In the genomic region with DNA sequence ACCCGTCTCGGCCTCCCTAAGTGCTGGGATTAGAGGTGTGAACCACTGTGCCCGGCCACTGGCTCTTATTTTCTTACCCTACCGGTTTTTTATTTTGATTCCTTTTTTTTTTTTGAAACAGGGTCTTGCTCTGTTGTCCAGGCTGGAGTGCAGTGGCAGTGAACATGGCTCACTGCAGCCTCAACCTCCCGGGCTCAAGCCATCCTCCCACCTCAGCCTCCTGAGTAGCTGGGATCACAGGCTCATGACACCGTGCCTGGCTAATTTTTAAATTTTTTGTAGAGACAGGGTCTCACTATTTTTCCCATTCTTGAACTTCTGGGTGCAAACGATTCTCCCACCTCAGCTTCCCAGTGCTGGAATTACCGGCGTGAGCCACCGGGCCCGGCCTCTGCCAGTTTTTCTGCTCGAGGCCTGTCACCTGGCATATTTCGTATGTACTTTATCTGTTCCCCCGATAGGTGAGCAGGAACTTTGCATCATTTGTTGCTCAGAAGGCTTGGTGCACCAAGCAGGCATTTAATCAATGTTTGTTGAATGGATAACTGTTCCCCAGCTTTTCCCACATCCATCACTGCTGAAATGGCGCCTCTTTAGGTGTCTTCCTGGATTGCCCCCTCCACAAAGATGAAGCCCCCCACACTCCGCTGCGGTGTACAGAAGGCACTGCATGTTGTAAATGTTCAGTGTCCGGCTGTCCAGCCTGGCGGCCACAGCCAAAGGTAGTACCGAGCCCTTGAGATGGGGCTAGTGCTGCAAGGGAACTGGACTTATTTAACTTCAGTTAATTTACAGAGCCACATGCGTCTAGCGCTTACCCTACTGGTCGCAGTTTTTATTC, we compare ENCODE assay signal across 8 cellular contexts. TPM values are rescaled to one million over a fixed set of nuclear protein-coding genes. Genes with fewer than 3 reads are reported as not detected.
DNase-seq lines count a peak whose midpoint lies in the region; ATAC-seq and TF ChIP-seq lines count a peak whose summit lies in the region.

No MANE protein-coding gene starts in this region.

- TF ChIP-seq EP300 in suprapubic skin (IDR thresholded peaks at IDR 0.05) = no peak

- peaks cover 25% of the 10 kb centered on the region for H3K4me1 ChIP-seq in suprapubic skin

- H3K27ac ChIP-seq in angular gyrus (ENCODE audit: low read depth, low read length) (peak overlapping the region; percentile 62), suprapubic skin (peak overlapping the region; percentile 88)

- H3K27me3 Mint-ChIP-seq in T-helper 2 cell treated with Interferon-gamma antibody and Interleukin-4, amounts not matched to agents 5 μg/mL and 100 μg/mL, for 36 hours (ENCODE audit: low read depth) = no peaks in the 10 kb centered on the region

- TF ChIP-seq POLR2A in suprapubic skin (IDR thresholded peaks at IDR 0.05) = no peak

- no peaks in the 10 kb centered on the region for H3K9me3 Mint-ChIP-seq in T-helper 2 cell treated with Interferon-gamma antibody and Interleukin-4, amounts not matched to agents 5 μg/mL and 100 μg/mL, for 36 hours

- H3K4me3 ChIP-seq in kidney epithelial cell (ENCODE audit: low read depth, low read length) (peak overlapping the region; percentile 85), suprapubic skin (peak overlapping the region; percentile 68)

- no peaks in the 10 kb centered on the region for H3K27me3 ChIP-seq in kidney epithelial cell (ENCODE audit: control insufficient read depth, insufficient read depth, low read length)
- H3K27me3 ChIP-seq in suprapubic skin = no peaks in the 10 kb centered on the region

- peaks cover 10% of the 10 kb centered on the region for H3K4me1 Mint-ChIP-seq in T-helper 2 cell treated with Interferon-gamma antibody and Interleukin-4, amounts not matched to agents 5 μg/mL and 100 μg/mL, for 36 hours (ENCODE audit: low read depth)

- H3K36me3 Mint-ChIP-seq in T-helper 2 cell treated with Interferon-gamma antibody and Interleukin-4, amounts not matched to agents 5 μg/mL and 100 μg/mL, for 36 hours (ENCODE audit: low read depth) = peaks cover 9% of the 10 kb centered on the region

- peak overlapping the region; percentile 99 for H3K27ac Mint-ChIP-seq in T-helper 2 cell treated with Interferon-gamma antibody and Interleukin-4, amounts not matched to agents 5 μg/mL and 100 μg/mL, for 36 hours

- H3K36me3 ChIP-seq in kidney epithelial cell (ENCODE audit: control insufficient read depth, insufficient read depth, low read length) = no peaks in the 10 kb centered on the region
- H3K36me3 ChIP-seq in suprapubic skin = peaks cover 20% of the 10 kb centered on the region

- no peaks in the 10 kb centered on the region for H3K9me3 ChIP-seq in suprapubic skin

- no peak for ATAC-seq in GM19395 (IDR thresholded peaks at IDR 0.05; ENCODE audit: unreplicated experiment)
- ATAC-seq in GM19467 (IDR thresholded peaks at IDR 0.05; ENCODE audit: unreplicated experiment) = no peak

- no peak for TF ChIP-seq CTCF in kidney epithelial cell (IDR thresholded peaks at IDR 0.05; ENCODE audit: insufficient read depth, low read length, poor library complexity, severe bottlenecking)
- TF ChIP-seq CTCF in suprapubic skin (IDR thresholded peaks at IDR 0.05) = no peak

- WGBS in suprapubic skin = 89% methylated on average over 23 of the region's 23 CpGs

- H3K4me3 Mint-ChIP-seq in T-helper 2 cell treated with Interferon-gamma antibody and Interleukin-4, amounts not matched to agents 5 μg/mL and 100 μg/mL, for 36 hours = peak overlapping the region; percentile 88

- no peak for DNase-seq in T-helper 2 cell treated with Interferon-gamma antibody and Interleukin-4, amounts not matched to agents 5 μg/mL and 100 μg/mL, for 36 hours (ENCODE audit: low spot score)
- DNase-seq in T-helper 2 cell (no peak), kidney epithelial cell (ENCODE audit: low read depth) (no peak), suprapubic skin (ENCODE audit: low spot score in 2 of 2) (no peak), germinal center (ENCODE audit: low spot score) (no peak)

RNA-seq across cellular contexts. Expression of gene TELO2, which starts 0.9 kb away (rescaled TPM):
- 23.1 and 28.1 TPM in 2 replicates for total RNA-seq in kidney epithelial cell
- total RNA-seq in suprapubic skin = 10 to 100 TPM; 28.1 to 86.1 (median 35.2) TPM

RNA-seq across cellular contexts. Expression of gene PTX4, which starts 3.6 kb away (rescaled TPM):
- total RNA-seq in kidney epithelial cell (not detected in 2 replicates), suprapubic skin (not detected)

RNA-seq across cellular contexts. Expression of gene CLCN7, which starts 17.5 kb away (rescaled TPM):
- 116 and 186 TPM in 2 replicates for total RNA-seq in kidney epithelial cell
- 100 to 1,000 TPM in 2 of 4 donors, 10 to 100 TPM in 2; 61.1 to 134 (median 100) TPM for total RNA-seq in suprapubic skin

RNA-seq across cellular contexts. Expression of gene TMEM204, which starts 41.2 kb away (rescaled TPM):
- total RNA-seq in kidney epithelial cell (1.2 and 4.0 TPM in 2 replicates), suprapubic skin (10 to 100 TPM in 3 of 4 donors, 1 to 10 TPM in 1; 7.6 to 26.6 (median 18.8) TPM)

RNA-seq across cellular contexts. Expression of gene CCDC154, which starts 47.9 kb away (rescaled TPM):
- total RNA-seq in kidney epithelial cell (0.08 and 0.14 TPM in 2 replicates), suprapubic skin (1 to 10 TPM in 1 of 4 donors, under 1 TPM in 2, not detected in 1; 0.34 to 3.5 (median 0.39) TPM)
